Comparison of ENCODE assay signal across 14 cellular contexts in genomic region chr3:162400697-162401096, GRCh38.
"Had no signal": no experiment of that assay in that cellular context is flagged by ENCODE, and none has a peak within 500 bp of the region (broad histone marks: within the 10 kb centered on the region; RNA-seq: fewer than 3 reads in every experiment).

No MANE protein-coding gene starts in this region.

- ATAC-seq: heart left ventricle, left ventricle myocardium superior had no signal

- H3K4me3 ChIP-seq: coronary artery, heart left ventricle, neural progenitor cell, tibial artery had no signal

- H2AFZ ChIP-seq: neural progenitor cell had no signal

- H3K4me2 ChIP-seq: neural progenitor cell had no signal

- DNase-seq: activated CD4-positive, alpha-beta T cell treated with anti-CD3 and anti-CD28 coated beads, Interleukin-2, amount 50 U/mL, for 1 hour; activated CD4-positive, CD25-positive, alpha-beta regulatory T cell; activated naive CD4-positive, alpha-beta T cell treated with anti-CD3 and anti-CD28 coated beads, Interleukin-2, amount 10 ng/mL, durations not matched to agents 7 days and 5 days; activated T-cell treated with anti-CD3 and anti-CD28 coated beads for 4 hours; effector CD8-positive, alpha-beta T cell; heart left ventricle; kidney; left ventricle myocardium superior; mesenchymal stem cell; small intestine; tibial artery had no signal

- H3K36me3 ChIP-seq: heart left ventricle, neural progenitor cell, tibial artery had no signal

- H3K4me1 ChIP-seq: heart left ventricle, neural progenitor cell, tibial artery had no signal

- H3K9ac ChIP-seq: neural progenitor cell had no signal

- H3K4me1 Mint-ChIP-seq: activated naive CD4-positive, alpha-beta T cell treated with anti-CD3 and anti-CD28 coated beads, Interleukin-2, amount 10 ng/mL, durations not matched to agents 7 days and 5 days; neural progenitor cell had no signal

- H3K36me3 Mint-ChIP-seq: activated naive CD4-positive, alpha-beta T cell treated with anti-CD3 and anti-CD28 coated beads, Interleukin-2, amount 10 ng/mL, durations not matched to agents 7 days and 5 days; neural progenitor cell had no signal

- H3K27me3 ChIP-seq: heart left ventricle, neural progenitor cell, tibial artery had no signal

- H3K9me3 Mint-ChIP-seq: neural progenitor cell had no signal

- H3K27ac ChIP-seq: coronary artery, heart left ventricle, neural progenitor cell, tibial artery had no signal

- H3K27me3 Mint-ChIP-seq: activated naive CD4-positive, alpha-beta T cell treated with anti-CD3 and anti-CD28 coated beads, Interleukin-2, amount 10 ng/mL, durations not matched to agents 7 days and 5 days had no signal

- H3K4me3 Mint-ChIP-seq: activated naive CD4-positive, alpha-beta T cell treated with anti-CD3 and anti-CD28 coated beads, Interleukin-2, amount 10 ng/mL, durations not matched to agents 7 days and 5 days; neural progenitor cell had no signal

- H3K27ac Mint-ChIP-seq: activated naive CD4-positive, alpha-beta T cell treated with anti-CD3 and anti-CD28 coated beads, Interleukin-2, amount 10 ng/mL, durations not matched to agents 7 days and 5 days; activated T-helper 2 cell treated with anti-CD3 and anti-CD28 coated beads, Interferon-gamma antibody, Interleukin-2, Interleukin-4, amounts not matched to agents 10 μg/mL and 5 μg/mL and 100 μg/mL, durations not matched to agents 14 hours and 24 hours and 36 hours; neural progenitor cell had no signal
